ENCODE assay signal across 8 cellular contexts in the genomic region with DNA sequence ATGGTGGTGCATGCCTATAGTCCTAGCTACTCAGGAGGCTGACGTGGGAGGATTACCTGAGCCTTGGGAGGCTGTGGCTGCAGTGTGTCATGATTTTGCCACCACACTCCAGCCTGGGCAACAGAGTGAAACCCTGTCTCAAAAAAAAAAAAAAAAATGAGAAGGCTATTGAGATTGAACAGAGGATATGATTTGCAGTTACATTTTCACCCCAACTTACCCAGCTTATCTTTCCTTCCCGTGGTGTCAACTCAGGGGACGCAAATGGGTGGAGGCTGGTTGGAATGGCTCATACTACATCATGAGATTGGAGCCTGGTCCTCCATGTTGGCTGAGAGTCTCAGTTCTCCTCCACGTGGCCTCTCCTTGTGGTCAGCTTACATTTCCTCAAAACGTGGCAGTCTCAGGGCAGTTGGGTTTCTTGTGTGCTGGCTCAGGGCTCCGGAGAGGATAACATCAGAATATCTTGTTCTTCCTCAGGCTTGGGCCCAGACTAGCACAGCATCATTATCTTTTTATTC. TPM values are rescaled to one million over a fixed set of nuclear protein-coding genes. Genes with fewer than 3 reads are reported as not detected.
DNase-seq lines count a peak whose midpoint lies in the region; ATAC-seq and TF ChIP-seq lines count a peak whose summit lies in the region.

No MANE protein-coding gene starts in this region.

- no peaks in the 10 kb centered on the region for H3K27me3 ChIP-seq in left ventricle myocardium inferior (ENCODE audit: low read depth)
- H3K27me3 ChIP-seq in BE2C: no peaks in the 10 kb centered on the region

- no peak for TF ChIP-seq CTCF in NB4 (IDR thresholded peaks at IDR 0.05; ENCODE audit: low read depth, low read length)
- TF ChIP-seq CTCF in left ventricle myocardium inferior (IDR thresholded peaks at IDR 0.05; ENCODE audit: borderline replicate concordance): no peak
- no peak for TF ChIP-seq CTCF in BE2C (IDR thresholded peaks at IDR 0.05; ENCODE audit: low read depth, low read length)

- no peak overlapping the region for H3K4me3 Mint-ChIP-seq in activated CD8-positive, alpha-beta memory T cell treated with anti-CD3 and anti-CD28 coated beads, Interleukin-2, amount 10 ng/mL, durations not matched to agents 7 days and 5 days
- H3K4me3 Mint-ChIP-seq in stimulated activated effector memory CD8-positive, alpha-beta T cell treated with anti-CD3 and anti-CD28 coated beads, Interleukin-12 subunit alpha, Interleukin-12 subunit beta, amount 100 ng/mL, for 72 hours: no peak overlapping the region

- no peaks in the 10 kb centered on the region for H3K27me3 Mint-ChIP-seq in activated CD8-positive, alpha-beta memory T cell treated with anti-CD3 and anti-CD28 coated beads, Interleukin-2, amount 10 ng/mL, durations not matched to agents 7 days and 5 days

- peaks cover 11% of the 10 kb centered on the region for H3K4me1 ChIP-seq in left ventricle myocardium inferior
- H3K4me1 ChIP-seq in BE2C: no peaks in the 10 kb centered on the region

- no peaks in the 10 kb centered on the region for H3K9me3 ChIP-seq in left ventricle myocardium inferior (replicated peaks)
- no peaks in the 10 kb centered on the region for H3K9me3 ChIP-seq in BE2C

- peak overlapping the region; percentile 64 for H3K27ac ChIP-seq in left ventricle myocardium inferior (replicated peaks)

- no peaks in the 10 kb centered on the region for H3K9me3 Mint-ChIP-seq in activated CD8-positive, alpha-beta memory T cell treated with anti-CD3 and anti-CD28 coated beads, Interleukin-2, amount 10 ng/mL, durations not matched to agents 7 days and 5 days (ENCODE audit: low read depth)
- no peaks in the 10 kb centered on the region for H3K9me3 Mint-ChIP-seq in stimulated activated effector memory CD8-positive, alpha-beta T cell treated with anti-CD3 and anti-CD28 coated beads, Interleukin-12 subunit alpha, Interleukin-12 subunit beta, amount 100 ng/mL, for 72 hours

- peaks cover 56% of the 10 kb centered on the region for H3K4me1 Mint-ChIP-seq in activated CD8-positive, alpha-beta memory T cell treated with anti-CD3 and anti-CD28 coated beads, Interleukin-2, amount 10 ng/mL, durations not matched to agents 7 days and 5 days
- peaks cover 37% of the 10 kb centered on the region for H3K4me1 Mint-ChIP-seq in stimulated activated effector memory CD8-positive, alpha-beta T cell treated with anti-CD3 and anti-CD28 coated beads, Interleukin-12 subunit alpha, Interleukin-12 subunit beta, amount 100 ng/mL, for 72 hours

- DNase-seq in NB4 (ENCODE audit: low read depth) (peak; percentile 12), left ventricle myocardium inferior (no peak), BE2C (no peak), GOT3 (lab: John Stamatoyannopoulos, UW) (no peak)
- peak; percentile 38 for DNase-seq in activated CD8-positive, alpha-beta memory T cell treated with anti-CD3 and anti-CD28 coated beads, Interleukin-2, amount 10 ng/mL, durations not matched to agents 7 days and 5 days
- DNase-seq in stimulated activated effector memory CD8-positive, alpha-beta T cell treated with anti-CD3 and anti-CD28 coated beads, Interleukin-12 subunit alpha, Interleukin-12 subunit beta, amount 100 ng/mL, for 72 hours (ENCODE audit: low spot score in 2 of 2): no peak

- no peak overlapping the region for H3K4me3 ChIP-seq in NB4 (ENCODE audit: low read depth, low read length)
- H3K4me3 ChIP-seq in left ventricle myocardium inferior: no peak overlapping the region
- H3K4me3 ChIP-seq in BE2C (ENCODE audit: low read depth, low read length): no peak overlapping the region

- H3K27ac Mint-ChIP-seq in activated CD8-positive, alpha-beta memory T cell treated with anti-CD3 and anti-CD28 coated beads, Interleukin-2, amount 10 ng/mL, durations not matched to agents 7 days and 5 days: peak overlapping the region; percentile 75
- no peak overlapping the region for H3K27ac Mint-ChIP-seq in stimulated activated effector memory CD8-positive, alpha-beta T cell treated with anti-CD3 and anti-CD28 coated beads, Interleukin-12 subunit alpha, Interleukin-12 subunit beta, amount 100 ng/mL, for 72 hours

- peak; percentile 29 for ATAC-seq in activated CD8-positive, alpha-beta memory T cell treated with anti-CD3 and anti-CD28 coated beads, Interleukin-2, amount 10 ng/mL, durations not matched to agents 7 days and 5 days
- ATAC-seq in stimulated activated effector memory CD8-positive, alpha-beta T cell treated with anti-CD3 and anti-CD28 coated beads, Interleukin-12 subunit alpha, Interleukin-12 subunit beta, amount 100 ng/mL, for 72 hours: peak; percentile 51
- ATAC-seq in GM21526 (IDR thresholded peaks at IDR 0.05; ENCODE audit: low FRiP score, unreplicated experiment) (no peak), HG03159 (IDR thresholded peaks at IDR 0.05; ENCODE audit: unreplicated experiment) (no peak)

- H3K36me3 Mint-ChIP-seq in activated CD8-positive, alpha-beta memory T cell treated with anti-CD3 and anti-CD28 coated beads, Interleukin-2, amount 10 ng/mL, durations not matched to agents 7 days and 5 days: peaks cover 14% of the 10 kb centered on the region
- peaks cover 7% of the 10 kb centered on the region for H3K36me3 Mint-ChIP-seq in stimulated activated effector memory CD8-positive, alpha-beta T cell treated with anti-CD3 and anti-CD28 coated beads, Interleukin-12 subunit alpha, Interleukin-12 subunit beta, amount 100 ng/mL, for 72 hours

- CTCF ChIA-PET in activated CD8-positive, alpha-beta memory T cell treated with anti-CD3 and anti-CD28 coated beads, Interleukin-2, amount 10 ng/mL, durations not matched to agents 7 days and 5 days (lab: Charles Lee): interaction anchor here (1.1 to 1.7 kb wide), 4 partner anchors 8 to 107 kb away, joined by 3 to 4 read pairs (median 4); no protein-coding TSS in a partner anchor

- no peak for TF ChIP-seq POLR2A in NB4 (IDR thresholded peaks at IDR 0.05; ENCODE audit: extremely low read depth, insufficient read length)

- H3K36me3 ChIP-seq in left ventricle myocardium inferior (no peaks in the 10 kb centered on the region), BE2C (no peaks in the 10 kb centered on the region)

- intact Hi-C loops in left ventricle myocardium inferior (cut with micrococcal nuclease): no loop called here

RNA-seq across cellular contexts. Expression of a gene that starts 17.2 kb away (rescaled TPM):
- 10 to 100 TPM; 75.9 to 94.0 TPM for total RNA-seq in activated CD8-positive, alpha-beta memory T cell treated with anti-CD3 and anti-CD28 coated beads, Interleukin-2, amount 10 ng/mL, durations not matched to agents 7 days and 5 days
- total RNA-seq in left ventricle myocardium inferior: 38.6 TPM
- polyA plus RNA-seq in BE2C (2012; ENCODE audit: insufficient read depth, insufficient read length, low read depth): 158 TPM

RNA-seq across cellular contexts. Expression of a gene that starts 28.0 kb away (rescaled TPM):
- 100 to 1,000 TPM; 155 to 190 TPM for total RNA-seq in activated CD8-positive, alpha-beta memory T cell treated with anti-CD3 and anti-CD28 coated beads, Interleukin-2, amount 10 ng/mL, durations not matched to agents 7 days and 5 days
- total RNA-seq in left ventricle myocardium inferior: 12.0 TPM
- 0.28 TPM for polyA plus RNA-seq in BE2C (2012; ENCODE audit: insufficient read depth, insufficient read length, low read depth)

Comparison
In these comparisons a context has a peak if more than half of its experiments do, and no peak if none do; other contexts are left out.
1. DNase-seq: peak in NB4 (single experiment) and activated CD8-positive, alpha-beta memory T cell treated with anti-CD3 and anti-CD28 coated beads, Interleukin-2, amount 10 ng/mL, durations not matched to agents 7 days and 5 days (single experiment); none in left ventricle myocardium inferior (single experiment), stimulated activated effector memory CD8-positive, alpha-beta T cell treated with anti-CD3 and anti-CD28 coated beads, Interleukin-12 subunit alpha, Interleukin-12 subunit beta, amount 100 ng/mL, for 72 hours (0 of 2), BE2C (single experiment) and GOT3 (single experiment).
2. ATAC-seq: peak in activated CD8-positive, alpha-beta memory T cell treated with anti-CD3 and anti-CD28 coated beads, Interleukin-2, amount 10 ng/mL, durations not matched to agents 7 days and 5 days (single experiment) and stimulated activated effector memory CD8-positive, alpha-beta T cell treated with anti-CD3 and anti-CD28 coated beads, Interleukin-12 subunit alpha, Interleukin-12 subunit beta, amount 100 ng/mL, for 72 hours (single experiment); none in GM21526 (single experiment) and HG03159 (single experiment).
3. RNA of a gene that starts 28.0 kb away (total RNA-seq): 155 to 190 TPM in activated CD8-positive, alpha-beta memory T cell treated with anti-CD3 and anti-CD28 coated beads, Interleukin-2, amount 10 ng/mL, durations not matched to agents 7 days and 5 days; 12.0 TPM in left ventricle myocardium inferior (single experiment); every median in the first group is over 10 times any median in the second.